24 cellular contexts compared by ENCODE assay signal in the genomic region with DNA sequence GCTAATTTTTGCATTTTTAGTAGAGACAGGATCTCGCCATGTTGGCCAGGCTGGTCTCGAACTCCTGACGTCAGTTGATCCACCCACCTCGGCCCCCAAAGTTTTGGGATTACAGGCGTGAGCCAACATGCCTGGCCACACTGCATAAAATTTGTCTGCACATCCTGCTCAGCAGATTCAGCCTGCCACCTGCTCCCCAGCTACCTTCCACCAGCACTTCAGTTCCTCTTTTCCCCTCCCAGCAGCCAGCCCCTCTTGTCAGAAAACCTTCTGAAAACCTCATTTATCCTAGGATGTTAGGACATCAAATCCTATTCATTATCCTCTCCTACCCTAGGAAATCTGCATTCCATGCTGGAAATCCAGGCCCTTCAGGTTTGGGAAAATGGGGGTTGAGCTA.
"Had no signal": no experiment of that assay in that cellular context is flagged by ENCODE, and none has a peak within 500 bp of the region (broad histone marks: within the 10 kb centered on the region; RNA-seq: fewer than 3 reads in every experiment).

No MANE protein-coding gene starts in this region.

- H3K4me1 Mint-ChIP-seq: activated CD4-positive, alpha-beta T cell treated with anti-CD3 and anti-CD28 coated beads, Interleukin-2, amount 10 ng/mL, durations not matched to agents 7 days and 5 days had no signal

- H3K27ac Mint-ChIP-seq: activated CD4-positive, alpha-beta T cell treated with anti-CD3 and anti-CD28 coated beads, Interleukin-2, amount 10 ng/mL, durations not matched to agents 7 days and 5 days; activated CD8-positive, alpha-beta memory T cell treated with anti-CD3 and anti-CD28 coated beads, Interleukin-2, amount 10 ng/mL, durations not matched to agents 7 days and 5 days; activated CD8-positive, alpha-beta T cell treated with anti-CD3 and anti-CD28 coated beads for 36 hours; activated naive CD8-positive, alpha-beta T cell; activated T-helper 1 cell treated with anti-CD3 and anti-CD28 coated beads, Interleukin-12 subunit alpha, Interleukin-12 subunit beta, Interleukin-2, Interleukin-4 antibody, amounts not matched to agents 30 ng/mL and 10 ng/mL and 1 ng/mL, durations not matched to agents 14 hours and 24 hours and 36 hours; naive thymus-derived CD4-positive, alpha-beta T cell; progenitor cell of endocrine pancreas had no signal

- H3K9me3 ChIP-seq: adrenal gland, lower lobe of right lung, sigmoid colon, testis, uterus had no signal

- H3K27me3 Mint-ChIP-seq: activated naive CD8-positive, alpha-beta T cell had no signal

- H3K36me3 Mint-ChIP-seq: activated CD8-positive, alpha-beta memory T cell treated with anti-CD3 and anti-CD28 coated beads, Interleukin-2, amount 10 ng/mL, durations not matched to agents 7 days and 5 days; activated naive CD8-positive, alpha-beta T cell; naive thymus-derived CD4-positive, alpha-beta T cell had no signal

- H3K27ac ChIP-seq: adrenal gland, foreskin keratinocyte, lower lobe of right lung, sigmoid colon, testis, uterus had no signal

- DNase-seq: activated CD4-positive, alpha-beta T cell treated with anti-CD3 and anti-CD28 coated beads, Interleukin-2, amount 10 ng/mL, durations not matched to agents 7 days and 5 days; activated CD8-positive, alpha-beta memory T cell treated with anti-CD3 and anti-CD28 coated beads, Interleukin-2, amount 10 ng/mL, durations not matched to agents 7 days and 5 days; activated CD8-positive, alpha-beta T cell treated with anti-CD3 and anti-CD28 coated beads for 36 hours; activated gamma-delta T cell treated with Interleukin-2 at 50 U/mL for 16 hours; adrenal gland; central memory CD4-positive, alpha-beta T cell; dermis blood vessel endothelial cell; effector CD8-positive, alpha-beta T cell; foreskin keratinocyte; kidney; lower lobe of right lung; naive thymus-derived CD4-positive, alpha-beta T cell; retina; sigmoid colon; stimulated activated CD4-positive, alpha-beta T cell treated with anti-CD3 and anti-CD28 coated beads, Interleukin-15, amount 100 ng/mL, for 24 hours; stimulated activated naive CD4-positive, alpha-beta T cell; testis; trophoblast cell; uterus had no signal

- H3K4me3 ChIP-seq: adrenal gland, lower lobe of right lung, sigmoid colon, smooth muscle cell, testis, uterus had no signal

- H3K36me3 ChIP-seq: adrenal gland, lower lobe of right lung, sigmoid colon, uterus had no signal

- H3K9me3 Mint-ChIP-seq: activated CD4-positive, alpha-beta T cell treated with anti-CD3 and anti-CD28 coated beads, Interleukin-2, amount 10 ng/mL, durations not matched to agents 7 days and 5 days; activated CD8-positive, alpha-beta T cell treated with anti-CD3 and anti-CD28 coated beads for 36 hours; activated T-helper 1 cell treated with anti-CD3 and anti-CD28 coated beads, Interleukin-12 subunit alpha, Interleukin-12 subunit beta, Interleukin-2, Interleukin-4 antibody, amounts not matched to agents 30 ng/mL and 10 ng/mL and 1 ng/mL, durations not matched to agents 14 hours and 24 hours and 36 hours; naive thymus-derived CD4-positive, alpha-beta T cell had no signal

- H3K4me2 ChIP-seq: smooth muscle cell had no signal

- H3K4me1 ChIP-seq: adrenal gland, foreskin keratinocyte, lower lobe of right lung, testis, uterus had no signal

- H3K4me3 Mint-ChIP-seq: activated CD4-positive, alpha-beta T cell treated with anti-CD3 and anti-CD28 coated beads, Interleukin-2, amount 10 ng/mL, durations not matched to agents 7 days and 5 days; activated CD8-positive, alpha-beta memory T cell treated with anti-CD3 and anti-CD28 coated beads, Interleukin-2, amount 10 ng/mL, durations not matched to agents 7 days and 5 days; activated CD8-positive, alpha-beta T cell treated with anti-CD3 and anti-CD28 coated beads for 36 hours; activated naive CD8-positive, alpha-beta T cell; activated T-helper 1 cell treated with anti-CD3 and anti-CD28 coated beads, Interleukin-12 subunit alpha, Interleukin-12 subunit beta, Interleukin-2, Interleukin-4 antibody, amounts not matched to agents 30 ng/mL and 10 ng/mL and 1 ng/mL, durations not matched to agents 14 hours and 24 hours and 36 hours; naive thymus-derived CD4-positive, alpha-beta T cell had no signal

- H3K27me3 ChIP-seq: adrenal gland, foreskin keratinocyte, sigmoid colon, testis, uterus had no signal

- ATAC-seq: activated CD4-positive, CD25-positive, alpha-beta regulatory T cell treated with anti-CD3 and anti-CD28 coated beads, Interleukin-2, amount 50 U/mL, for 24 hours; activated CD8-positive, alpha-beta memory T cell treated with anti-CD3 and anti-CD28 coated beads, Interleukin-2, amount 10 ng/mL, durations not matched to agents 7 days and 5 days; activated CD8-positive, alpha-beta T cell treated with anti-CD3 and anti-CD28 coated beads for 36 hours; foreskin keratinocyte; lower lobe of right lung; naive thymus-derived CD4-positive, alpha-beta T cell had no signal
